1 cellular context compared by ENCODE assay signal in the genomic region with DNA sequence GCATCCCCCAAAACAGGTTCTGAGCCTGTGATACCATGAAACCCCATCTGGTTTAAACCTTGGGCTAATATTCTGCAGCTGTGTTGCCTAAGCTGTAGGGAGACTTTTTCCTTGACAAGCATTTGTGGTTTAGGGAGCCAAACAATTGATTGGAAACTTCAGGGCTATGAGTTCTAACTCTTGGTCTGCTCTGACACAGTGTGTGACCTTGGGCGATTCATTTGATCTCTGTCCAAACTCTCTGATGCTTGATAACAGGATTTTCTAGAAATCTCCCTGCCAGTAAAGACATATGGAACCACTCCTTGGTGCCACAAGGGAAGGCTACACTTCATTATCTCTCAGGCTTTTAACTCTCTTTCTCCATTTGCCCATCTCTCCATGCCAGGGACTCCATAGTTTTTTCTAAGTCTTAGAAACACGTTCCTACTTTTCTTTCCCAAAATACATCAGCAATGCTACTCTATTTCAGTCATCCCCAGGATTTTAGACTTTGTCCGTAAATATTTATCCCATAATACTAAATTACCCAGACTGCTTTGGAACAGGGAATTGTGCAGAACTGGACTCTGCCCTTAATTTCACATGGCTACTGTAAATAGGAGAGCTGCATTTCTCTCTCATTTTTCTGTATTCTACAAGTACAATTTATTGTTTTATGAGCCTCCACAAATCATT.
A peak's percentile ranks its signal among the peaks of the same experiment; 100 is the strongest.
TF ChIP-seq lines count a peak whose summit lies in the region.

No MANE protein-coding gene starts in this region.

TF ChIP-seq in HepG2, 621 proteins besides CTCF, POLR2A, EP300 and RAD21 (continued from another document and continues in another):
- TF ChIP-seq, protein P1, sequence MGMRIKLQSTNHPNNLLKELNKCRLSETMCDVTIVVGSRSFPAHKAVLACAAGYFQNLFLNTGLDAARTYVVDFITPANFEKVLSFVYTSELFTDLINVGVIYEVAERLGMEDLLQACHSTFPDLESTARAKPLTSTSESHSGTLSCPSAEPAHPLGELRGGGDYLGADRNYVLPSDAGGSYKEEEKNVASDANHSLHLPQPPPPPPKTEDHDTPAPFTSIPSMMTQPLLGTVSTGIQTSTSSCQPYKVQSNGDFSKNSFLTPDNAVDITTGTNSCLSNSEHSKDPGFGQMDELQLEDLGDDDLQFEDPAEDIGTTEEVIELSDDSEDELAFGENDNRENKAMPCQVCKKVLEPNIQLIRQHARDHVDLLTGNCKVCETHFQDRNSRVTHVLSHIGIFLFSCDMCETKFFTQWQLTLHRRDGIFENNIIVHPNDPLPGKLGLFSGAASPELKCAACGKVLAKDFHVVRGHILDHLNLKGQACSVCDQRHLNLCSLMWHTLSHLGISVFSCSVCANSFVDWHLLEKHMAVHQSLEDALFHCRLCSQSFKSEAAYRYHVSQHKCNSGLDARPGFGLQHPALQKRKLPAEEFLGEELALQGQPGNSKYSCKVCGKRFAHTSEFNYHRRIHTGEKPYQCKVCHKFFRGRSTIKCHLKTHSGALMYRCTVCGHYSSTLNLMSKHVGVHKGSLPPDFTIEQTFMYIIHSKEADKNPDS (CRISPR knock-in tag; IDR thresholded peaks at IDR 0.05): no peak
- TF ChIP-seq MAF1 (CRISPR knock-in tag; IDR thresholded peaks at IDR 0.05; ENCODE audit: borderline replicate concordance) (no peak), HNF4A (CRISPR knock-in tag; IDR thresholded peaks at IDR 0.05) (peak; percentile 79), SP140L (CRISPR knock-in tag; IDR thresholded peaks at IDR 0.05; ENCODE audit: borderline replicate concordance) (no peak), ZNF205 (CRISPR knock-in tag; IDR thresholded peaks at IDR 0.05) (no peak), RXRB (CRISPR knock-in tag; IDR thresholded peaks at IDR 0.05; ENCODE audit: borderline replicate concordance) (no peak), ZNF143 (CRISPR knock-in tag; IDR thresholded peaks at IDR 0.05) (peak; percentile 20; the same call in 1 of the 2 replicates), NCOR1 (IDR thresholded peaks at IDR 0.05; ENCODE audit: borderline replicate concordance, low read length) (peak; percentile 82), ASH2L (IDR thresholded peaks at IDR 0.05; ENCODE audit: insufficient read length, low read depth, low read length) (peak; percentile 89), CBFB (CRISPR knock-in tag; IDR thresholded peaks at IDR 0.05) (no peak), MED1 (CRISPR knock-in tag; IDR thresholded peaks at IDR 0.05) (peak; percentile 37; the same call in 1 of the 2 replicates), ZFP1 (CRISPR knock-in tag; IDR thresholded peaks at IDR 0.05) (no peak), CENPX (CRISPR knock-in tag; IDR thresholded peaks at IDR 0.05) (no peak), CHCHD3 (CRISPR knock-in tag; IDR thresholded peaks at IDR 0.05) (no peak), HDAC2 (CRISPR knock-in tag; IDR thresholded peaks at IDR 0.05) (0 out of 2 replicates have a peak, but pooled peaks have one; percentile 19), ERF (CRISPR knock-in tag; IDR thresholded peaks at IDR 0.05) (0 out of 2 replicates have a peak, but pooled peaks have one; percentile 29), CHD4 (IDR thresholded peaks at IDR 0.05; ENCODE audit: borderline replicate concordance, low read length) (peak; percentile 65; the same call in 1 of the 2 replicates), CREB1 (IDR thresholded peaks at IDR 0.05) (no peak), CREB1 (CRISPR knock-in tag; IDR thresholded peaks at IDR 0.05) (no peak), GATAD2A (CRISPR knock-in tag; IDR thresholded peaks at IDR 0.05) (peak; percentile 24; the same call in 1 of the 2 replicates), ZMYM3 (CRISPR knock-in tag; IDR thresholded peaks at IDR 0.05) (no peak), HNF4G (IDR thresholded peaks at IDR 0.05; ENCODE audit: borderline replicate concordance, low read depth, low read length) (peak; percentile 60), HNF4G (CRISPR knock-in tag; IDR thresholded peaks at IDR 0.05; ENCODE audit: borderline replicate concordance, low read depth) (no peak; the same call in 1 of the 2 replicates), FOXA3 (CRISPR knock-in tag; IDR thresholded peaks at IDR 0.05) (peak; percentile 47), SOX5 (CRISPR knock-in tag; IDR thresholded peaks at IDR 0.05; ENCODE audit: borderline replicate concordance) (0 out of 2 replicates have a peak, but pooled peaks have one; percentile 38), SOX13 (IDR thresholded peaks at IDR 0.05) (0 out of 2 replicates have a peak, but pooled peaks have one; percentile 26), SOX13 (CRISPR knock-in tag; conservative IDR thresholded peaks at IDR 0.05 in 1 of 2, IDR thresholded peaks at IDR 0.05 in 1 of 2) (no peak), ZNF224 (CRISPR knock-in tag; IDR thresholded peaks at IDR 0.05) (no peak), MBNL3 (CRISPR knock-in tag; conservative IDR thresholded peaks at IDR 0.05) (no peak), SIN3B (IDR thresholded peaks at IDR 0.05; ENCODE audit: low read length) (no peak), POGZ (CRISPR knock-in tag; IDR thresholded peaks at IDR 0.05) (peak; percentile 31; the same call in 1 of the 2 replicates)
- TF ChIP-seq, protein P2, sequence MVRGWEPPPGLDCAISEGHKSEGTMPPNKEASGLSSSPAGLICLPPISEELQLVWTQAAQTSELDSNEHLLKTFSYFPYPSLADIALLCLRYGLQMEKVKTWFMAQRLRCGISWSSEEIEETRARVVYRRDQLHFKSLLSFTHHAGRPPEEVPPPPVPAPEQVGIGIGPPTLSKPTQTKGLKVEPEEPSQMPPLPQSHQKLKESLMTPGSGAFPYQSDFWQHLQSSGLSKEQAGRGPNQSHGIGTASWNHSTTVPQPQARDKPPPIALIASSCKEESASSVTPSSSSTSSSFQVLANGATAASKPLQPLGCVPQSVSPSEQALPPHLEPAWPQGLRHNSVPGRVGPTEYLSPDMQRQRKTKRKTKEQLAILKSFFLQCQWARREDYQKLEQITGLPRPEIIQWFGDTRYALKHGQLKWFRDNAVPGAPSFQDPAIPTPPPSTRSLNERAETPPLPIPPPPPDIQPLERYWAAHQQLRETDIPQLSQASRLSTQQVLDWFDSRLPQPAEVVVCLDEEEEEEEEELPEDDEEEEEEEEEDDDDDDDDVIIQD (CRISPR knock-in tag; IDR thresholded peaks at IDR 0.05; ENCODE audit: low read depth): peak; percentile 59; the same call in 1 of the 2 replicates
- TF ChIP-seq, protein P3, sequence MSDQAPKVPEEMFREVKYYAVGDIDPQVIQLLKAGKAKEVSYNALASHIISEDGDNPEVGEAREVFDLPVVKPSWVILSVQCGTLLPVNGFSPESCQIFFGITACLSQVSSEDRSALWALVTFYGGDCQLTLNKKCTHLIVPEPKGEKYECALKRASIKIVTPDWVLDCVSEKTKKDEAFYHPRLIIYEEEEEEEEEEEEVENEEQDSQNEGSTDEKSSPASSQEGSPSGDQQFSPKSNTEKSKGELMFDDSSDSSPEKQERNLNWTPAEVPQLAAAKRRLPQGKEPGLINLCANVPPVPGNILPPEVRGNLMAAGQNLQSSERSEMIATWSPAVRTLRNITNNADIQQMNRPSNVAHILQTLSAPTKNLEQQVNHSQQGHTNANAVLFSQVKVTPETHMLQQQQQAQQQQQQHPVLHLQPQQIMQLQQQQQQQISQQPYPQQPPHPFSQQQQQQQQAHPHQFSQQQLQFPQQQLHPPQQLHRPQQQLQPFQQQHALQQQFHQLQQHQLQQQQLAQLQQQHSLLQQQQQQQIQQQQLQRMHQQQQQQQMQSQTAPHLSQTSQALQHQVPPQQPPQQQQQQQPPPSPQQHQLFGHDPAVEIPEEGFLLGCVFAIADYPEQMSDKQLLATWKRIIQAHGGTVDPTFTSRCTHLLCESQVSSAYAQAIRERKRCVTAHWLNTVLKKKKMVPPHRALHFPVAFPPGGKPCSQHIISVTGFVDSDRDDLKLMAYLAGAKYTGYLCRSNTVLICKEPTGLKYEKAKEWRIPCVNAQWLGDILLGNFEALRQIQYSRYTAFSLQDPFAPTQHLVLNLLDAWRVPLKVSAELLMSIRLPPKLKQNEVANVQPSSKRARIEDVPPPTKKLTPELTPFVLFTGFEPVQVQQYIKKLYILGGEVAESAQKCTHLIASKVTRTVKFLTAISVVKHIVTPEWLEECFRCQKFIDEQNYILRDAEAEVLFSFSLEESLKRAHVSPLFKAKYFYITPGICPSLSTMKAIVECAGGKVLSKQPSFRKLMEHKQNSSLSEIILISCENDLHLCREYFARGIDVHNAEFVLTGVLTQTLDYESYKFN (CRISPR knock-in tag; conservative IDR thresholded peaks at IDR 0.05): peak; percentile 65
- TF ChIP-seq, protein P4, sequence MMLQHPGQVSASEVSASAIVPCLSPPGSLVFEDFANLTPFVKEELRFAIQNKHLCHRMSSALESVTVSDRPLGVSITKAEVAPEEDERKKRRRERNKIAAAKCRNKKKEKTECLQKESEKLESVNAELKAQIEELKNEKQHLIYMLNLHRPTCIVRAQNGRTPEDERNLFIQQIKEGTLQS (CRISPR knock-in tag; IDR thresholded peaks at IDR 0.05): no peak
- TF ChIP-seq, protein P5, sequence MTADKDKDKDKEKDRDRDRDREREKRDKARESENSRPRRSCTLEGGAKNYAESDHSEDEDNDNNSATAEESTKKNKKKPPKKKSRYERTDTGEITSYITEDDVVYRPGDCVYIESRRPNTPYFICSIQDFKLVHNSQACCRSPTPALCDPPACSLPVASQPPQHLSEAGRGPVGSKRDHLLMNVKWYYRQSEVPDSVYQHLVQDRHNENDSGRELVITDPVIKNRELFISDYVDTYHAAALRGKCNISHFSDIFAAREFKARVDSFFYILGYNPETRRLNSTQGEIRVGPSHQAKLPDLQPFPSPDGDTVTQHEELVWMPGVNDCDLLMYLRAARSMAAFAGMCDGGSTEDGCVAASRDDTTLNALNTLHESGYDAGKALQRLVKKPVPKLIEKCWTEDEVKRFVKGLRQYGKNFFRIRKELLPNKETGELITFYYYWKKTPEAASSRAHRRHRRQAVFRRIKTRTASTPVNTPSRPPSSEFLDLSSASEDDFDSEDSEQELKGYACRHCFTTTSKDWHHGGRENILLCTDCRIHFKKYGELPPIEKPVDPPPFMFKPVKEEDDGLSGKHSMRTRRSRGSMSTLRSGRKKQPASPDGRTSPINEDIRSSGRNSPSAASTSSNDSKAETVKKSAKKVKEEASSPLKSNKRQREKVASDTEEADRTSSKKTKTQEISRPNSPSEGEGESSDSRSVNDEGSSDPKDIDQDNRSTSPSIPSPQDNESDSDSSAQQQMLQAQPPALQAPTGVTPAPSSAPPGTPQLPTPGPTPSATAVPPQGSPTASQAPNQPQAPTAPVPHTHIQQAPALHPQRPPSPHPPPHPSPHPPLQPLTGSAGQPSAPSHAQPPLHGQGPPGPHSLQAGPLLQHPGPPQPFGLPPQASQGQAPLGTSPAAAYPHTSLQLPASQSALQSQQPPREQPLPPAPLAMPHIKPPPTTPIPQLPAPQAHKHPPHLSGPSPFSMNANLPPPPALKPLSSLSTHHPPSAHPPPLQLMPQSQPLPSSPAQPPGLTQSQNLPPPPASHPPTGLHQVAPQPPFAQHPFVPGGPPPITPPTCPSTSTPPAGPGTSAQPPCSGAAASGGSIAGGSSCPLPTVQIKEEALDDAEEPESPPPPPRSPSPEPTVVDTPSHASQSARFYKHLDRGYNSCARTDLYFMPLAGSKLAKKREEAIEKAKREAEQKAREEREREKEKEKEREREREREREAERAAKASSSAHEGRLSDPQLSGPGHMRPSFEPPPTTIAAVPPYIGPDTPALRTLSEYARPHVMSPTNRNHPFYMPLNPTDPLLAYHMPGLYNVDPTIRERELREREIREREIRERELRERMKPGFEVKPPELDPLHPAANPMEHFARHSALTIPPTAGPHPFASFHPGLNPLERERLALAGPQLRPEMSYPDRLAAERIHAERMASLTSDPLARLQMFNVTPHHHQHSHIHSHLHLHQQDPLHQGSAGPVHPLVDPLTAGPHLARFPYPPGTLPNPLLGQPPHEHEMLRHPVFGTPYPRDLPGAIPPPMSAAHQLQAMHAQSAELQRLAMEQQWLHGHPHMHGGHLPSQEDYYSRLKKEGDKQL (CRISPR knock-in tag; IDR thresholded peaks at IDR 0.05; ENCODE audit: low read depth): no peak
- TF ChIP-seq, protein P6, sequence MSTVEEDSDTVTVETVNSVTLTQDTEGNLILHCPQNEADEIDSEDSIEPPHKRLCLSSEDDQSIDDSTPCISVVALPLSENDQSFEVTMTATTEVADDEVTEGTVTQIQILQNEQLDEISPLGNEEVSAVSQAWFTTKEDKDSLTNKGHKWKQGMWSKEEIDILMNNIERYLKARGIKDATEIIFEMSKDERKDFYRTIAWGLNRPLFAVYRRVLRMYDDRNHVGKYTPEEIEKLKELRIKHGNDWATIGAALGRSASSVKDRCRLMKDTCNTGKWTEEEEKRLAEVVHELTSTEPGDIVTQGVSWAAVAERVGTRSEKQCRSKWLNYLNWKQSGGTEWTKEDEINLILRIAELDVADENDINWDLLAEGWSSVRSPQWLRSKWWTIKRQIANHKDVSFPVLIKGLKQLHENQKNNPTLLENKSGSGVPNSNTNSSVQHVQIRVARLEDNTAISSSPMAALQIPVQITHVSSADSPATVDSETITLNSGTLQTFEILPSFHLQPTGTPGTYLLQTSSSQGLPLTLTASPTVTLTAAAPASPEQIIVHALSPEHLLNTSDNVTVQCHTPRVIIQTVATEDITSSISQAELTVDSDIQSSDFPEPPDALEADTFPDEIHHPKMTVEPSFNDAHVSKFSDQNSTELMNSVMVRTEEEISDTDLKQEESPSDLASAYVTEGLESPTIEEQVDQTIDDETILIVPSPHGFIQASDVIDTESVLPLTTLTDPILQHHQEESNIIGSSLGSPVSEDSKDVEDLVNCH (CRISPR knock-in tag; IDR thresholded peaks at IDR 0.05): no peak
- TF ChIP-seq, protein P7, sequence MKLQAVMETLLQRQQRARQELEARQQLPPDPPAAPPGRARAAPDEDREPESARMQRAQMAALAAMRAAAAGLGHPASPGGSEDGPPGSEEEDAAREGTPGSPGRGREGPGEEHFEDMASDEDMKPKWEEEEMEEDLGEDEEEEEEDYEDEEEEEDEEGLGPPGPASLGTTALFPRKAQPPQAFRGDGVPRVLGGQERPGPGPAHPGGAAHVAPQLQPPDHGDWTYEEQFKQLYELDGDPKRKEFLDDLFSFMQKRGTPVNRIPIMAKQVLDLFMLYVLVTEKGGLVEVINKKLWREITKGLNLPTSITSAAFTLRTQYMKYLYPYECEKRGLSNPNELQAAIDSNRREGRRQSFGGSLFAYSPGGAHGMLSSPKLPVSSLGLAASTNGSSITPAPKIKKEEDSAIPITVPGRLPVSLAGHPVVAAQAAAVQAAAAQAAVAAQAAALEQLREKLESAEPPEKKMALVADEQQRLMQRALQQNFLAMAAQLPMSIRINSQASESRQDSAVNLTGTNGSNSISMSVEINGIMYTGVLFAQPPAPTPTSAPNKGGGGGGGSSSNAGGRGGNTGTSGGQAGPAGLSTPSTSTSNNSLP (IDR thresholded peaks at IDR 0.05; ENCODE audit: low read depth, low read length): peak; percentile 60; the same call in 1 of the 2 replicates
- TF ChIP-seq, protein P8, sequence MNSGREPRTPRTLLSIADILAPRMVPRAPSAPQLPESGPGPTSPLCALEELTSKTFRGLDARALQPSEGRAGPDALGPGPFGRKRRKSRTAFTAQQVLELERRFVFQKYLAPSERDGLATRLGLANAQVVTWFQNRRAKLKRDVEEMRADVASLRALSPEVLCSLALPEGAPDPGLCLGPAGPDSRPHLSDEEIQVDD (CRISPR knock-in tag; IDR thresholded peaks at IDR 0.05; ENCODE audit: borderline replicate concordance): no peak
- TF ChIP-seq, protein P9, sequence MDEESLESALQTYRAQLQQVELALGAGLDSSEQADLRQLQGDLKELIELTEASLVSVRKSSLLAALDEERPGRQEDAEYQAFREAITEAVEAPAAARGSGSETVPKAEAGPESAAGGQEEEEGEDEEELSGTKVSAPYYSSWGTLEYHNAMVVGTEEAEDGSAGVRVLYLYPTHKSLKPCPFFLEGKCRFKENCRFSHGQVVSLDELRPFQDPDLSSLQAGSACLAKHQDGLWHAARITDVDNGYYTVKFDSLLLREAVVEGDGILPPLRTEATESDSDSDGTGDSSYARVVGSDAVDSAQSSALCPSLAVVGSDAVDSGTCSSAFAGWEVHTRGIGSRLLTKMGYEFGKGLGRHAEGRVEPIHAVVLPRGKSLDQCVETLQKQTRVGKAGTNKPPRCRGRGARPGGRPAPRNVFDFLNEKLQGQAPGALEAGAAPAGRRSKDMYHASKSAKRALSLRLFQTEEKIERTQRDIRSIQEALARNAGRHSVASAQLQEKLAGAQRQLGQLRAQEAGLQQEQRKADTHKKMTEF (CRISPR knock-in tag; IDR thresholded peaks at IDR 0.05): peak; percentile 37
